In the genomic region with DNA sequence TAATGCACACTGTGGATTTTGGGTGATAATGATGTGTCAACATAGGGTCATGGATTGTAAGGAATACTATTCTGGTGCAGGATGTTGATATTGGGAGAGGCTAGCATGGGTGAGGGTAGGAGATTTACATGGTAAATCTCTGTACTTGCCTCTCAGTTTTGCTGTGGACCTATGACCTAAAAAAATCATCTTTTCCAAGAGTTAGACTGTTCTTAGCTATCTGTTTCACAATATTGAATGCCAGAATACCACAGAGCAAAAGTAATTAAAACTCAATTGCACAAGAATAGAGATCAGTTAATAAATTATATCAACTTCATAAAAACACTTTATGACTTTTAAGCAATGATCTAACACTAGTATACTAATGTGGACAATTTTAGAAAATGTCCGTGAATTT, we compare ENCODE assay signal across 19 cellular contexts.
A peak's percentile ranks its signal among the peaks of the same experiment; 100 is the strongest.
DNase-seq lines count a peak whose midpoint lies in the region; ATAC-seq, FAIRE-seq and TF ChIP-seq lines count a peak whose summit lies in the region.
"Had no signal": no experiment of that assay in that cellular context is flagged by ENCODE, and none has a peak within 500 bp of the region (broad histone marks: within the 10 kb centered on the region; RNA-seq: fewer than 3 reads in every experiment).

No MANE protein-coding gene starts in this region.

- H3K4me3 ChIP-seq in fibroblast of mammary gland (ENCODE audit: control insufficient read depth, low read depth, low read length) (no peak overlapping the region), left lung (no peak overlapping the region)

- no peaks in the 10 kb centered on the region for H3K9me3 ChIP-seq in left lung
- H3K9me3 ChIP-seq: BE2C had no signal

- DNase-seq in fibroblast of mammary gland (ENCODE audit: low read depth) (peak; percentile 25), left lung (no peak), urothelium cell line (ENCODE audit: low spot score) (no peak), NCI-H2029 (lab: John Stamatoyannopoulos, UW) (no peak)
- DNase-seq in stimulated activated naive CD8-positive, alpha-beta T cell treated with anti-CD3 and anti-CD28 coated beads, Interleukin-15, Interleukin-2, amounts not matched to agents 100 U/mL and 50 U/mL, for 24 hours = no peak
- DNase-seq: ACHN; BE2C; C1 segment of cervical spinal cord; CD4-positive, alpha-beta T cell; DMS153; DMS79; GDM1; GOT3; H7; HFFc6; IMR-90 had no signal

- TF ChIP-seq CTCF in fibroblast of mammary gland (conservative IDR thresholded peaks at IDR 0.05; ENCODE audit: control insufficient read depth, insufficient read depth, low read depth, low read length) (no peak), left lung (IDR thresholded peaks at IDR 0.05) (no peak)

- no peaks in the 10 kb centered on the region for H3K4me1 ChIP-seq in left lung
- H3K4me1 ChIP-seq: BE2C had no signal

- no peak overlapping the region for H3K27ac ChIP-seq in left lung

- intact Hi-C loops in left lung (cut with DNase I) = no loop called here

- no peaks in the 10 kb centered on the region for H3K36me3 ChIP-seq in left lung
- H3K36me3 ChIP-seq: BE2C had no signal

- ATAC-seq in left lung (peak; percentile 41), HG03354 (IDR thresholded peaks at IDR 0.05; ENCODE audit: poor library complexity, severe bottlenecking, unreplicated experiment) (no peak)
- ATAC-seq in stimulated activated naive CD8-positive, alpha-beta T cell treated with anti-CD3 and anti-CD28 coated beads, Interleukin-15, Interleukin-2, amounts not matched to agents 100 U/mL and 50 U/mL, for 24 hours = no peak
- ATAC-seq: HCT116 had no signal

- H3K27me3 ChIP-seq in left lung = no peaks in the 10 kb centered on the region
- H3K27me3 ChIP-seq: BE2C had no signal

- FAIRE-seq in urothelium cell line (lab: Jason Lieb, UNC) = peak; percentile 9
- FAIRE-seq: HTR-8/SVneo had no signal
